ENCODE assay signal across 18 cellular contexts in genomic region chr12:6197996-6198395, GRCh38. TPM values are rescaled to one million over a fixed set of nuclear protein-coding genes. Genes with fewer than 3 reads are reported as not detected.
DNase-seq lines count a peak whose midpoint lies in the region; TF ChIP-seq lines count a peak whose summit lies in the region.
"Had no signal": no experiment of that assay in that cellular context is flagged by ENCODE, and none has a peak within 500 bp of the region (broad histone marks: within the 10 kb centered on the region; RNA-seq: fewer than 3 reads in every experiment).

No MANE protein-coding gene starts in this region.

- H2AK5ac ChIP-seq in mesendoderm (ENCODE audit: low read length) = no peak overlapping the region

- no peaks in the 10 kb centered on the region for H3K36me3 Mint-ChIP-seq in mesothelial cell of epicardium

- DNase-seq in ascending aorta (ENCODE audit: low spot score in 2 of 2) (no peak), mesendoderm (no peak), testis (peak; percentile 48), mesothelial cell of epicardium (ENCODE audit: low spot score in 2 of 2, unreplicated experiment in 2 of 2) (no peak), NCI-H774 (lab: John Stamatoyannopoulos, UW) (no peak), superior temporal gyrus (ENCODE audit: extremely low spot score) (no peak), GM10248 (ENCODE audit: extremely low spot score) (no peak)
- DNase-seq: activated CD8-positive, alpha-beta memory T cell treated with anti-CD3 and anti-CD28 coated beads for 24 hours; adrenal gland; BE2C; DMS79; KBM-7; NCI-H1417 treated with DMSO at 0.1 percent for 48 hours; PC-9; stimulated activated CD4-positive, alpha-beta T cell treated with anti-CD3 and anti-CD28 coated beads, Interleukin-1b, Interleukin-23, amount 100 ng/mL, for 48 hours; WERI-Rb-1 had no signal

- H3K27me3 Mint-ChIP-seq in mesothelial cell of epicardium (ENCODE audit: low read depth) = peaks cover 44% of the 10 kb centered on the region

- H3K9ac ChIP-seq in mesendoderm (ENCODE audit: low read length) = no peak overlapping the region

- peaks cover 0 to 3% of the 10 kb centered on the region in 2 experiments; a peak in 1 of 3 replicates for H3K36me3 ChIP-seq in HEK293 (ENCODE audit: control insufficient read depth in 2 of 2, insufficient read depth in 1 of 2, low read length in 2 of 2)
- H3K36me3 ChIP-seq in ascending aorta = no peaks in the 10 kb centered on the region
- H3K36me3 ChIP-seq in mesendoderm (ENCODE audit: control insufficient read depth, insufficient read depth, low read length) = no peaks in the 10 kb centered on the region
- H3K36me3 ChIP-seq in testis (ENCODE audit: low read depth, missing control alignments) = no peaks in the 10 kb centered on the region
- H3K36me3 ChIP-seq: adrenal gland, BE2C, WERI-Rb-1 had no signal

- H3K9me3 ChIP-seq in HEK293 (ENCODE audit: control insufficient read depth, insufficient read depth, low read depth, low read length) (no peaks in the 10 kb centered on the region), ascending aorta (no peaks in the 10 kb centered on the region), testis (no peaks in the 10 kb centered on the region)
- H3K9me3 ChIP-seq: adrenal gland, BE2C had no signal

- intact Hi-C loops in ascending aorta (cut with DNase I) = loop anchor here (5.0 kb wide), 1 partner anchor 136 kb away; no protein-coding TSS in a partner anchor
- intact Hi-C loops in testis (cut with DNase I; ENCODE audit: low total_unique reads) = loop anchor here (10.0 kb wide), 1 partner anchor 133 kb away; no protein-coding TSS in a partner anchor

- POLR2A ChIA-PET in HEK293 (lab: Yijun Ruan, JAX) = no interaction called here
- POLR2A ChIA-PET in GM10248 (lab: Yijun Ruan, JAX) = no interaction called here

- no peak overlapping the region for H4K8ac ChIP-seq in mesendoderm (ENCODE audit: low read depth, low read length)

- H3K4me1 ChIP-seq in HEK293 (ENCODE audit: control insufficient read depth, insufficient read depth, low read length) = no peaks in the 10 kb centered on the region
- peaks cover 0 to 18% of the 10 kb centered on the region in 2 donors for H3K4me1 ChIP-seq in ascending aorta
- H3K4me1 ChIP-seq in mesendoderm (ENCODE audit: control insufficient read depth, low read depth, low read length) = peaks cover 6% of the 10 kb centered on the region
- peaks cover 3% of the 10 kb centered on the region for H3K4me1 ChIP-seq in testis

- H3K79me2 ChIP-seq in mesendoderm (ENCODE audit: control insufficient read depth, insufficient read depth, low read length) = peaks cover 12% of the 10 kb centered on the region

- H3K56ac ChIP-seq in mesendoderm (ENCODE audit: low read length) = peak overlapping the region; percentile 68

- H3K4me3 Mint-ChIP-seq in mesothelial cell of epicardium = no peak overlapping the region
- H3K4me3 Mint-ChIP-seq: activated T-helper 17 cell treated with anti-CD3 and anti-CD28 coated beads, Interleukin-2, amount 50 U/mL, for 72 hours had no signal

- no peak overlapping the region for H3K4me2 ChIP-seq in mesendoderm (ENCODE audit: low read length)
- H3K4me2 ChIP-seq: PC-9 had no signal

- no peak overlapping the region for H4K5ac ChIP-seq in mesendoderm (ENCODE audit: low read length)

- H3K4ac ChIP-seq in mesendoderm (ENCODE audit: low read depth, low read length) = no peak overlapping the region

- peaks cover 6% of the 10 kb centered on the region for H3K79me1 ChIP-seq in mesendoderm (ENCODE audit: low read length)

- no peak overlapping the region for H2BK5ac ChIP-seq in mesendoderm (ENCODE audit: low read length)

- no peak overlapping the region for H3K23ac ChIP-seq in mesendoderm (ENCODE audit: low read length)

- no peaks in the 10 kb centered on the region for H3K9me3 Mint-ChIP-seq in mesothelial cell of epicardium
- H3K9me3 Mint-ChIP-seq: activated T-helper 17 cell treated with anti-CD3 and anti-CD28 coated beads, Interleukin-2, amount 50 U/mL, for 72 hours had no signal

- no CpG with 5 or more reads among the region's 6 CpGs for WGBS in mesendoderm (ENCODE audit: extremely low coverage, insufficient coverage, low lambda C conversion rate)
- 55 to 72% methylated on average over 6 of the region's 6 CpGs for WGBS in testis, 2 donors

- H3K27me3 ChIP-seq in ascending aorta (no peaks in the 10 kb centered on the region), mesendoderm (ENCODE audit: insufficient read depth, low read length, poor library complexity) (no peaks in the 10 kb centered on the region), testis (no peaks in the 10 kb centered on the region)
- H3K27me3 ChIP-seq: adrenal gland, BE2C had no signal

- H3K27ac ChIP-seq in HEK293 (ENCODE audit: extremely low read depth, low read depth, low read length) (no peak overlapping the region), ascending aorta (peak overlapping the region; percentile 28 to 94), mesendoderm (ENCODE audit: low read depth, low read length) (no peak overlapping the region), testis (no peak overlapping the region)
- H3K27ac ChIP-seq: WERI-Rb-1 had no signal

- no peak overlapping the region for H2BK15ac ChIP-seq in mesendoderm (replicated peaks; ENCODE audit: low read depth)

- H3K27ac Mint-ChIP-seq in mesothelial cell of epicardium = no peak overlapping the region

- CTCF ChIA-PET in HEK293 (lab: Yijun Ruan, JAX) (interaction anchor here (0.7 to 2.2 kb wide), 2 partner anchors 81 to 86 kb away, joined by 3 to 15 read pairs; no protein-coding TSS in a partner anchor), GM10248 (lab: Yijun Ruan, JAX) (interaction anchor here (6.3 kb wide), 1 partner anchor 78 kb away, joined by 126 read pairs; no protein-coding TSS in a partner anchor)

- H3K18ac ChIP-seq in mesendoderm (ENCODE audit: low read length) = no peak overlapping the region

- H3K4me1 Mint-ChIP-seq in mesothelial cell of epicardium = peaks cover 41% of the 10 kb centered on the region

- no peak for TF ChIP-seq CTCF in HEK293 (tag by site-specific recombination; IDR thresholded peaks at IDR 0.05)
- TF ChIP-seq CTCF in ascending aorta (IDR thresholded peaks at IDR 0.05) = no peak
- no peak for TF ChIP-seq CTCF in testis (IDR thresholded peaks at IDR 0.05)
- no peak for TF ChIP-seq CTCF in mesothelial cell of epicardium (IDR thresholded peaks at IDR 0.05; ENCODE audit: unreplicated experiment)
- no peak for TF ChIP-seq CTCF in GM10248 (IDR thresholded peaks at IDR 0.05; ENCODE audit: control extremely low read depth, extremely low read depth, low read depth, missing control alignments)

- no peak for TF ChIP-seq POLR2A in testis (IDR thresholded peaks at IDR 0.05)

- H3K4me3 ChIP-seq in HEK293 (ENCODE audit: low read depth, low read length) (no peak overlapping the region), ascending aorta (no peak overlapping the region), mesendoderm (ENCODE audit: low read length) (no peak overlapping the region), testis (no peak overlapping the region)
- H3K4me3 ChIP-seq: adrenal gland, PC-9 had no signal

- no peak overlapping the region for H2BK120ac ChIP-seq in mesendoderm (ENCODE audit: low read depth, low read length)

TF ChIP-seq in HEK293, 187 proteins besides CTCF, POLR2A, EP300 and RAD21:
- TF ChIP-seq TSHZ1 (tag by site-specific recombination; IDR thresholded peaks at IDR 0.05; ENCODE audit: borderline replicate concordance) = no peak
- peak; percentile 66 for TF ChIP-seq ZNF600 (tag by site-specific recombination; IDR thresholded peaks at IDR 0.05)
- no peak for TF ChIP-seq ZNF311 (tag by site-specific recombination; IDR thresholded peaks at IDR 0.05; ENCODE audit: borderline replicate concordance)

RNA-seq across cellular contexts. Expression of gene CD9, which starts 2.2 kb away (rescaled TPM):
- 181 TPM for total RNA-seq in ascending aorta
- polyA plus RNA-seq in mesendoderm (2013, experiment 1 of 2) = 228 TPM
- polyA plus RNA-seq in mesendoderm (2013, experiment 2 of 2) = 229 TPM
- total RNA-seq in testis = 10 to 100 TPM; 31.2 to 53.1 TPM
- polyA plus RNA-seq in testis (ENCODE audit: insufficient read depth, low read depth, low replicate concordance) = 94.2 TPM
- total RNA-seq in mesothelial cell of epicardium = 20.0 to 22.6 TPM (median 22.3 TPM) in 3 replicates

Comparison
In these comparisons a context has a peak if more than half of its experiments do, and no peak if none do; other contexts are left out.
1. H3K27ac ChIP-seq: peak in ascending aorta (2 of 2); none in HEK293 (single experiment), mesendoderm (single experiment) and testis (0 of 2).